In genomic region chr17:34575182-34575581, GRCh38 we compare ENCODE assay signal across 35 cellular contexts. TPM values are rescaled to one million over a fixed set of nuclear protein-coding genes. Genes with fewer than 3 reads are reported as not detected.
DNase-seq lines count a peak whose midpoint lies in the region; FAIRE-seq and TF ChIP-seq lines count a peak whose summit lies in the region.
"Had no signal": no experiment of that assay in that cellular context is flagged by ENCODE, and none has a peak within 500 bp of the region (broad histone marks: within the 10 kb centered on the region; RNA-seq: fewer than 3 reads in every experiment).

No MANE protein-coding gene starts in this region.

- peak; percentile 60 for FAIRE-seq in bronchial epithelial cell (lab: Jason Lieb, UNC)
- FAIRE-seq: A204.1, A549, D721Med had no signal

- H3K9me3 Mint-ChIP-seq in activated naive CD8-positive, alpha-beta T cell treated with anti-CD3 and anti-CD28 coated beads for 36 hours = no peaks in the 10 kb centered on the region
- H3K9me3 Mint-ChIP-seq: CD4-positive, alpha-beta T cell had no signal

- peaks cover 75% of the 10 kb centered on the region for H3K27me3 Mint-ChIP-seq in activated naive CD8-positive, alpha-beta T cell treated with anti-CD3 and anti-CD28 coated beads for 36 hours

- H3K4me1 Mint-ChIP-seq in activated naive CD8-positive, alpha-beta T cell treated with anti-CD3 and anti-CD28 coated beads for 36 hours = no peaks in the 10 kb centered on the region

- H3K4me3 ChIP-seq in HEK293 (ENCODE audit: low read depth, low read length) (no peak overlapping the region), bronchial epithelial cell (ENCODE audit: low read depth, low read length) (no peak overlapping the region)
- H3K4me3 ChIP-seq: A549; BLaER1; BLaER1 treated with 17β-estradiol and CSF1 and Interleukin-3, amounts not matched to agents 10 nM and 100 nM had no signal

- CTCF ChIA-PET in HEK293 (lab: Yijun Ruan, JAX) = interaction anchor here (0.9 to 1.7 kb wide), 3 partner anchors 10 to 53 kb away, joined by 3 to 9 read pairs (median 4); no protein-coding TSS in a partner anchor

- H3K36me3 Mint-ChIP-seq in activated naive CD8-positive, alpha-beta T cell treated with anti-CD3 and anti-CD28 coated beads for 36 hours = no peaks in the 10 kb centered on the region
- H3K36me3 Mint-ChIP-seq: CD14-positive monocyte; CD4-positive, alpha-beta memory T cell; CD4-positive, CD25-positive, alpha-beta regulatory T cell; CD8-positive, alpha-beta memory T cell; CD8-positive, alpha-beta T cell had no signal

- H3K27me3 ChIP-seq in bronchial epithelial cell (ENCODE audit: control insufficient read depth, insufficient read depth, low read length) = peaks cover 25% of the 10 kb centered on the region

- no peaks in the 10 kb centered on the region for H3K9me3 ChIP-seq in HEK293 (ENCODE audit: control insufficient read depth, insufficient read depth, low read depth, low read length)
- H3K9me3 ChIP-seq: A549; BE2C; BLaER1; BLaER1 treated with 17β-estradiol and CSF1 and Interleukin-3, amounts not matched to agents 10 nM and 100 nM; Caco-2 had no signal

- no peak overlapping the region for H3K27ac Mint-ChIP-seq in activated naive CD8-positive, alpha-beta T cell treated with anti-CD3 and anti-CD28 coated beads for 36 hours
- H3K27ac Mint-ChIP-seq: B cell; CD14-positive monocyte; CD4-positive, alpha-beta memory T cell; CD4-positive, alpha-beta T cell; CD4-positive, CD25-positive, alpha-beta regulatory T cell; CD8-positive, alpha-beta memory T cell; CD8-positive, alpha-beta T cell had no signal

- H3K36me3 ChIP-seq in HEK293 (ENCODE audit: control insufficient read depth in 2 of 2, insufficient read depth in 1 of 2, low read length in 2 of 2) (no peaks in the 10 kb centered on the region), bronchial epithelial cell (ENCODE audit: control insufficient read depth, insufficient read depth, low read length) (no peaks in the 10 kb centered on the region)
- H3K36me3 ChIP-seq: BE2C; BLaER1; BLaER1 treated with 17β-estradiol and CSF1 and Interleukin-3, amounts not matched to agents 10 nM and 100 nM had no signal

- no peak overlapping the region for H3K4me3 Mint-ChIP-seq in activated naive CD8-positive, alpha-beta T cell treated with anti-CD3 and anti-CD28 coated beads for 36 hours
- H3K4me3 Mint-ChIP-seq: B cell; CD4-positive, alpha-beta memory T cell; CD4-positive, alpha-beta T cell; CD4-positive, CD25-positive, alpha-beta regulatory T cell; CD8-positive, alpha-beta memory T cell; CD8-positive, alpha-beta T cell had no signal

- H3K27ac ChIP-seq in HEK293 (ENCODE audit: extremely low read depth, low read depth, low read length) = no peak overlapping the region
- H3K27ac ChIP-seq: 22Rv1; A549; BLaER1; BLaER1 treated with 17β-estradiol and CSF1 and Interleukin-3, amounts not matched to agents 10 nM and 100 nM; C4-2B had no signal

- TF ChIP-seq CTCF in HEK293 (tag by site-specific recombination; IDR thresholded peaks at IDR 0.05) (no peak), bronchial epithelial cell (IDR thresholded peaks at IDR 0.05; ENCODE audit: insufficient read depth, low read length, severe bottlenecking) (no peak)

- POLR2A ChIA-PET in HEK293 (lab: Yijun Ruan, JAX) = interaction anchor here (0.9 kb wide), 1 partner anchor 47 kb away, joined by 3 read pairs; no protein-coding TSS in a partner anchor

- no peak for DNase-seq in bronchial epithelial cell (ENCODE audit: low read depth)
- no peak for DNase-seq in NCI-H526 treated with DMSO at 0.1 percent for 48 hours (lab: John Stamatoyannopoulos, UW)
- no peak for DNase-seq in activated naive CD8-positive, alpha-beta T cell treated with anti-CD3 and anti-CD28 coated beads for 36 hours
- DNase-seq: 8988T; ACHN; AML-193; BE2C; C1 segment of cervical spinal cord; Caco-2; Calu3; CD4-positive, alpha-beta memory T cell; CD4-positive, alpha-beta T cell; CD4-positive, CD25-positive, alpha-beta regulatory T cell; CD8-positive, alpha-beta memory T cell; CD8-positive, alpha-beta T cell; COR-L47; DMS 273 treated with DMSO at 0.1 percent for 48 hours; DMS153; DMS53; DMS79; DMS79 treated with DMSO at 0.1 percent for 48 hours; DND-41; EL had no signal

- H3K4me1 ChIP-seq in HEK293 (ENCODE audit: control insufficient read depth, insufficient read depth, low read length) = peaks cover 13% of the 10 kb centered on the region

TF ChIP-seq in HEK293, 187 proteins besides CTCF, POLR2A, EP300 and RAD21:
- TF ChIP-seq ZNF677 (tag by site-specific recombination; IDR thresholded peaks at IDR 0.05) = no peak
- peak; percentile 97 for TF ChIP-seq ZNF548 (tag by site-specific recombination; IDR thresholded peaks at IDR 0.05)
TF ChIP-seq in HEK293: peak in this region for 1.

RNA-seq across cellular contexts. Expression of gene TMEM132E, which starts 4.2 kb away (rescaled TPM):
- total RNA-seq in bronchial epithelial cell = not detected in 2 replicates
- total RNA-seq in activated naive CD8-positive, alpha-beta T cell treated with anti-CD3 and anti-CD28 coated beads for 36 hours = under 1 TPM in 1 of 2 experiments, not detected in 1; 0.06 TPM
- total RNA-seq: A172; B cell; CD4-positive, CD25-positive, alpha-beta regulatory T cell; CD8-positive, alpha-beta memory T cell; CD8-positive, alpha-beta T cell; Daoy had no signal
